Comparison of ENCODE assay signal across 8 cellular contexts in genomic region chr4:6892190-6892908, GRCh38. TPM values are rescaled to one million over a fixed set of nuclear protein-coding genes. Genes with fewer than 3 reads are reported as not detected.
DNase-seq lines count a peak whose midpoint lies in the region; ATAC-seq, FAIRE-seq and TF ChIP-seq lines count a peak whose summit lies in the region.

No MANE protein-coding gene starts in this region.

- H3K36me3 ChIP-seq in osteoblast (ENCODE audit: insufficient read depth, low read length): no peaks in the 10 kb centered on the region

- POLR2A ChIA-PET in WTC11 (lab: Charles Lee): no interaction called here

- CTCF ChIA-PET in WTC11 (lab: Charles Lee): interaction anchor here (0.6 to 2.2 kb wide), 6 partner anchors 15 to 210 kb away, joined by 3 to 8 read pairs (median 6); no protein-coding TSS in a partner anchor

- peaks cover 3% of the 10 kb centered on the region for H3K4me1 Mint-ChIP-seq in WTC11

- H3K36me3 Mint-ChIP-seq in WTC11: peaks cover 12% of the 10 kb centered on the region

- no peaks in the 10 kb centered on the region for H3K27me3 ChIP-seq in osteoblast (ENCODE audit: insufficient read depth, low read length)

- no peak; the same call in 1 of the 2 replicates for TF ChIP-seq CTCF in WTC11 (IDR thresholded peaks at IDR 0.05)
- TF ChIP-seq CTCF in fibroblast of villous mesenchyme (IDR thresholded peaks at IDR 0.05; ENCODE audit: insufficient read depth, low read depth, low read length): peak; percentile 32
- TF ChIP-seq CTCF in osteoblast (IDR thresholded peaks at IDR 0.05; ENCODE audit: extremely low read depth, low read depth, low read length): no peak

- peak overlapping the region; percentile 53 for H3K27ac ChIP-seq in osteoblast (ENCODE audit: low read depth, low read length)

- H3K4me2 ChIP-seq in osteoblast (ENCODE audit: insufficient read depth, low read length): peak overlapping the region; percentile 70

- no peaks in the 10 kb centered on the region for H3K9me3 ChIP-seq in osteoblast (ENCODE audit: low read depth, low read length)

- no peaks in the 10 kb centered on the region for H3K79me2 ChIP-seq in osteoblast (ENCODE audit: insufficient read depth, low read length)

- H3K9me3 Mint-ChIP-seq in WTC11: peaks cover 10% of the 10 kb centered on the region

- H4K20me1 ChIP-seq in osteoblast (ENCODE audit: insufficient read depth, low read length): no peaks in the 10 kb centered on the region

- H3K4me1 ChIP-seq in osteoblast (ENCODE audit: insufficient read depth, low read length): peaks cover 31% of the 10 kb centered on the region

- no peak overlapping the region for H3K27ac Mint-ChIP-seq in WTC11

- FAIRE-seq in GM19239 (lab: Jason Lieb, UNC): no peak

- DNase-seq in AG20443 (ENCODE audit: low spot score) (peak; percentile 82), H4 (ENCODE audit: low spot score) (peak; percentile 71), WTC11 (ENCODE audit: low spot score) (peak; percentile 45), fibroblast of villous mesenchyme (ENCODE audit: low read depth) (peak; percentile 69), osteoblast (ENCODE audit: insufficient read length, low spot score, missing footprints) (peak; percentile 93), GM19239 (ENCODE audit: insufficient read length, low spot score) (no peak), COLO668 (lab: John Stamatoyannopoulos, UW; ENCODE audit: unreplicated experiment) (no peak)

- no peak overlapping the region for H3K4me3 ChIP-seq in fibroblast of villous mesenchyme (ENCODE audit: low read depth, low read length)
- peak overlapping the region; percentile 41 for H3K4me3 ChIP-seq in osteoblast (ENCODE audit: insufficient read depth, low read length)

- H2AFZ ChIP-seq in osteoblast (ENCODE audit: low read length): peak overlapping the region; percentile 59

- no peak overlapping the region for H3K4me3 Mint-ChIP-seq in WTC11

- no peaks in the 10 kb centered on the region for H3K27me3 Mint-ChIP-seq in WTC11 (ENCODE audit: low read depth)

- ATAC-seq in WTC11: peak; percentile 89
- no peak for ATAC-seq in HG02571 (IDR thresholded peaks at IDR 0.05; ENCODE audit: unreplicated experiment)

TF ChIP-seq in WTC11, 78 proteins besides CTCF, POLR2A, EP300 and RAD21:
- no peak for TF ChIP-seq ZNF232 (CRISPR knock-in tag; IDR thresholded peaks at IDR 0.05)
- TF ChIP-seq GABPB1 (CRISPR knock-in tag; IDR thresholded peaks at IDR 0.05): peak; percentile 48
- no peak for TF ChIP-seq MYBL2 (CRISPR knock-in tag; IDR thresholded peaks at IDR 0.05)
- no peak for TF ChIP-seq PREB (CRISPR knock-in tag; IDR thresholded peaks at IDR 0.05; ENCODE audit: borderline replicate concordance)

RNA-seq across cellular contexts. Expression of gene TBC1D14, which starts 17.3 kb away (rescaled TPM):
- 38.9 and 43.0 TPM in 2 replicates for total RNA-seq in H4 (2014; rRNA removed; shearing (Covaris generic))
- 42.4 to 45.1 TPM (median 43.4 TPM) in 3 replicates for total RNA-seq in WTC11 (2021)
- 39.0 and 42.3 TPM in 2 replicates for total RNA-seq in fibroblast of villous mesenchyme
- 39.4 and 42.1 TPM in 2 replicates for total RNA-seq in osteoblast

Comparison
In these comparisons a context has a peak if more than half of its experiments do, and no peak if none do; other contexts are left out.
1. DNase-seq: peak in AG20443 (single experiment), H4 (single experiment), WTC11 (single experiment), fibroblast of villous mesenchyme (single experiment) and osteoblast (single experiment); none in GM19239 (single experiment) and COLO668 (single experiment).